9 cellular contexts compared by ENCODE assay signal in genomic region chr11:67583319-67584204, GRCh38. TPM values are rescaled to one million over a fixed set of nuclear protein-coding genes. Genes with fewer than 3 reads are reported as not detected.
DNase-seq lines count a peak whose midpoint lies in the region; ATAC-seq, FAIRE-seq and TF ChIP-seq lines count a peak whose summit lies in the region.
"Had no signal": no experiment of that assay in that cellular context is flagged by ENCODE, and none has a peak within 500 bp of the region (broad histone marks: within the 10 kb centered on the region; RNA-seq: fewer than 3 reads in every experiment).

Gene GSTP1 (plus strand): TSS chr11:67583812. CDS start chr11:67583844, 32 bp downstream.

- no peaks in the 10 kb centered on the region for H3K36me3 Mint-ChIP-seq in natural killer cell

- TF ChIP-seq CTCF in fibroblast of mammary gland (conservative IDR thresholded peaks at IDR 0.05; ENCODE audit: control insufficient read depth, insufficient read depth, low read depth, low read length): no peak
- peak; percentile 61 for TF ChIP-seq CTCF in natural killer cell (IDR thresholded peaks at IDR 0.05)

- peak within 1 kb of the TSS; percentile 84 to 88 for H3K27ac Mint-ChIP-seq in natural killer cell

- H3K4me2 ChIP-seq in BLaER1: peak within 1 kb of the TSS; percentile 99

- peaks cover 7% of the 10 kb centered on the region for H3K27me3 ChIP-seq in BLaER1

- H3K4me3 Mint-ChIP-seq in natural killer cell: peak within 1 kb of the TSS; percentile 87

- H3K27me3 Mint-ChIP-seq in natural killer cell (ENCODE audit: low read depth in 2 of 2): no peaks in the 10 kb centered on the region

- H3K36me3 ChIP-seq in BLaER1: peaks cover 41% of the 10 kb centered on the region

- intact Hi-C loops in natural killer cell (cut with micrococcal nuclease): loop anchor here (2.0 to 5.0 kb wide), 3 partner anchors 17 to 74 kb away; no protein-coding TSS in a partner anchor

- peaks cover 51 to 74% of the 10 kb centered on the region in 2 donors for H3K4me1 Mint-ChIP-seq in natural killer cell

- no peaks in the 10 kb centered on the region for H3K9me3 ChIP-seq in BLaER1

- peak within 1 kb of the TSS; percentile 94 for H3K27ac ChIP-seq in BLaER1

- peak; percentile 59 for ATAC-seq in GM19043 (IDR thresholded peaks at IDR 0.05; ENCODE audit: low read depth, unreplicated experiment)
- peak; percentile 39 for ATAC-seq in HG03460 (IDR thresholded peaks at IDR 0.05; ENCODE audit: unreplicated experiment)
- ATAC-seq in natural killer cell: peak; percentile 87 to 93 (median 88)

- H3K4me1 ChIP-seq in BLaER1: peaks cover 87% of the 10 kb centered on the region

- H3K9me3 Mint-ChIP-seq in natural killer cell: no peaks in the 10 kb centered on the region

- H4K20me1 ChIP-seq in BLaER1: peaks cover 41% of the 10 kb centered on the region

- no peak for FAIRE-seq in RCC 7860 (lab: Jason Lieb, UNC)
- FAIRE-seq: endometrium had no signal

- peak within 1 kb of the TSS; percentile 95 for H3K9ac ChIP-seq in BLaER1

- DNase-seq in RCC 7860 (ENCODE audit: low spot score): peak; percentile 87
- DNase-seq in activated T-helper 1 cell treated with Interleukin-2 at 50 U/mL for 16 hours (ENCODE audit: low read depth): peak; percentile 63
- DNase-seq in fibroblast of mammary gland (ENCODE audit: low read depth): peak; percentile 83
- peak; percentile 86 for DNase-seq in natural killer cell
- peak; percentile 26 to 69 (median 62) for DNase-seq in stimulated activated naive CD4-positive, alpha-beta T cell (lab: John Stamatoyannopoulos, UW)

- H3K4me3 ChIP-seq in BLaER1: peak within 1 kb of the TSS; percentile 82
- H3K4me3 ChIP-seq in fibroblast of mammary gland (ENCODE audit: control insufficient read depth, low read depth, low read length): peak within 1 kb of the TSS; percentile 78

RNA-seq across cellular contexts. Expression of gene GSTP1, which starts in this region (rescaled TPM):
- total RNA-seq in natural killer cell: 100 to 1,000 TPM; 172 to 218 (median 212) TPM

Comparison
In these comparisons a context has a peak if more than half of its experiments do, and no peak if none do; other contexts are left out.
1. Peak in every context shown above with its lines: DNase-seq, ATAC-seq, H3K4me3 ChIP-seq and H3K27ac ChIP-seq.